ENCODE assay signal across 19 cellular contexts in the genomic region with DNA sequence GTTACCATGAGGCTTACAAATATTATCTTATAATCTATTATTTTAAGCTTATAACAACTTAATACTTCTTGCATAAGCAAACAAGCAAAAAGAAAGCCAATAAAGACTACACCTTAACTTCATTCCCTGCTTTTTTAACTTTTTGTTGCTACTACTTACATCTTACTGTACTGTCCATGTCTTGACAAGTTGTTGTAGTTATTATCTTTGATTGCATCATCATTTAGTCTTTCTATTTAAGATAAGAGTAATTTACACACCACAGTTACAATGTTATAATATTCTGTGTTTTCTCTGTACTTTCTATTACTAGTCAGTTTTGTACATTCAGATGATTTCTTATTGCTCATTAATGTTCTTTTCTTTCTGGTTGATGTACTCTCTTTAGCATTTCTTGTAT.
DNase-seq lines count a peak whose midpoint lies in the region; ATAC-seq, FAIRE-seq and TF ChIP-seq lines count a peak whose summit lies in the region.
"Had no signal": no experiment of that assay in that cellular context is flagged by ENCODE, and none has a peak within 500 bp of the region (broad histone marks: within the 10 kb centered on the region; RNA-seq: fewer than 3 reads in every experiment).

No MANE protein-coding gene starts in this region.

- DNase-seq in IMR-90 = no peak
- DNase-seq in kidney = no peak
- no peak for DNase-seq in KBM-7
- DNase-seq in stomach = no peak
- DNase-seq: 8988T; AML-193; Caco-2; Calu3; CD4-positive, alpha-beta T cell; CD8-positive, alpha-beta T cell; DMS79 treated with DMSO at 0.1 percent for 48 hours; GF-D8 had no signal

- no peak overlapping the region for H2BK20ac ChIP-seq in IMR-90 (ENCODE audit: low read depth, low read length)

- no peak overlapping the region for H2BK120ac ChIP-seq in IMR-90 (ENCODE audit: low read depth, low read length)

- H3K4me2 ChIP-seq in IMR-90 (ENCODE audit: low read depth, low read length) = no peak overlapping the region
- H3K4me2 ChIP-seq: A549; BLaER1 treated with 17β-estradiol and CSF1 and Interleukin-3, amounts not matched to agents 10 nM and 100 nM had no signal

- no peak for TF ChIP-seq CTCF in IMR-90 (conservative IDR thresholded peaks at IDR 0.05; ENCODE audit: low read depth, low read length)
- no peak for TF ChIP-seq CTCF in kidney (IDR thresholded peaks at IDR 0.05; ENCODE audit: borderline replicate concordance, extremely low read depth, insufficient read depth)
- no peak for TF ChIP-seq CTCF in stomach (IDR thresholded peaks at IDR 0.05)

- no peak overlapping the region for H2BK15ac ChIP-seq in IMR-90 (ENCODE audit: low read depth, low read length)

- in situ Hi-C loops in IMR-90 (cut with MboI; ENCODE audit: low sequenced_read_pairs) = no loop called here
- in situ Hi-C loops in KBM-7 (cut with MboI; ENCODE audit: low pct_unique_long_range_greater_than_20kb, low sequenced_read_pairs) = no loop called here

- H3K9ac ChIP-seq in IMR-90 (ENCODE audit: low read depth, low read length) = no peak overlapping the region
- H3K9ac ChIP-seq in kidney (ENCODE audit: low read length in 2 of 2) = no peak overlapping the region
- H3K9ac ChIP-seq: BLaER1 treated with 17β-estradiol and CSF1 and Interleukin-3, amounts not matched to agents 10 nM and 100 nM had no signal

- no peak overlapping the region for H2AK9ac ChIP-seq in IMR-90 (replicated peaks; ENCODE audit: low read depth, low read length, poor library complexity)

- H3K27me3 ChIP-seq in IMR-90 (ENCODE audit: control insufficient read depth, insufficient read depth, low read length) (no peaks in the 10 kb centered on the region), stomach (no peaks in the 10 kb centered on the region)

- no peak overlapping the region for H3K18ac ChIP-seq in IMR-90 (ENCODE audit: low read depth, low read length)

- POLR2A ChIA-PET in IMR-90 (lab: Charles Lee; ENCODE audit: unreplicated experiment) = no interaction called here

- no peak overlapping the region for H2AK5ac ChIP-seq in IMR-90 (ENCODE audit: low read depth, low read length)

- no peak for TF ChIP-seq EP300 in stomach (IDR thresholded peaks at IDR 0.05)

- TF ChIP-seq POLR2A in IMR-90 (IDR thresholded peaks at IDR 0.05; ENCODE audit: low read depth, low read length) (no peak), stomach (IDR thresholded peaks at IDR 0.05) (no peak)

- H3K23ac ChIP-seq in IMR-90 (ENCODE audit: low read depth, low read length) = no peak overlapping the region

- no peak overlapping the region for H2BK5ac ChIP-seq in IMR-90 (ENCODE audit: low read depth, low read length, poor library complexity, severe bottlenecking)

- intact Hi-C loops in IMR-90 (cut with micrococcal nuclease) = no loop called here
- intact Hi-C loops in kidney (cut with DNase I) = no loop called here
- intact Hi-C loops in stomach (cut with DNase I; ENCODE audit: low total_unique reads) = no loop called here

- H3K14ac ChIP-seq in IMR-90 (replicated peaks; ENCODE audit: low read depth, low read length) = no peak overlapping the region

- no peak overlapping the region for H4K8ac ChIP-seq in IMR-90 (ENCODE audit: low read depth in 2 of 2, low read length in 2 of 2)

- CTCF ChIA-PET in IMR-90 (lab: Yijun Ruan, JAX) = no interaction called here

- no peaks in the 10 kb centered on the region for H4K20me1 ChIP-seq in IMR-90 (ENCODE audit: insufficient read depth, low read length)

- no peak overlapping the region for H4K91ac ChIP-seq in IMR-90 (ENCODE audit: insufficient read depth, low read depth, low read length)

- no peak for TF ChIP-seq RAD21 in IMR-90 (IDR thresholded peaks at IDR 0.05; ENCODE audit: low read length)

- H3K4ac ChIP-seq in IMR-90 (ENCODE audit: low read depth, low read length) = no peak overlapping the region

- H3K56ac ChIP-seq in IMR-90 (ENCODE audit: extremely low read depth, insufficient read depth, low read length) = no peak overlapping the region

- no peak overlapping the region for H4K5ac ChIP-seq in IMR-90 (ENCODE audit: low read depth, low read length)

- FAIRE-seq in A204.1 (lab: Jason Lieb, UNC) (peak; percentile 37), kidney (lab: Jason Lieb, UNC) (peak; percentile 8)
- FAIRE-seq: G401.6, GM12891 had no signal

- ATAC-seq in IMR-90 (ENCODE audit: low read depth) = no peak
- ATAC-seq in HG02678 (IDR thresholded peaks at IDR 0.05; ENCODE audit: unreplicated experiment) = no peak
- ATAC-seq: A549; CD8-positive, alpha-beta T cell had no signal

- H3K4me3 ChIP-seq in IMR-90 (ENCODE audit: insufficient read depth, low read depth, low read length) = no peak overlapping the region
- H3K4me3 ChIP-seq in kidney (ENCODE audit: low read length in 2 of 2) = no peak overlapping the region
- H3K4me3 ChIP-seq in stomach = no peak overlapping the region
- H3K4me3 ChIP-seq: A549; BLaER1 treated with 17β-estradiol and CSF1 and Interleukin-3, amounts not matched to agents 10 nM and 100 nM had no signal

- H3K79me1 ChIP-seq in IMR-90 (ENCODE audit: low read depth in 1 of 2, low read length in 2 of 2) = no peaks in the 10 kb centered on the region

- no peak overlapping the region for H3K27ac ChIP-seq in IMR-90 (ENCODE audit: insufficient read depth, low read length)
- no peak overlapping the region for H3K27ac ChIP-seq in kidney (ENCODE audit: low read depth in 2 of 2, low read length in 2 of 2)
- no peak overlapping the region for H3K27ac ChIP-seq in stomach
- H3K27ac ChIP-seq: A549; BLaER1 treated with 17β-estradiol and CSF1 and Interleukin-3, amounts not matched to agents 10 nM and 100 nM; C4-2B had no signal

- H3K9me3 ChIP-seq in IMR-90 (ENCODE audit: control insufficient read depth, insufficient read depth, low read length) (no peaks in the 10 kb centered on the region), kidney (ENCODE audit: control insufficient read depth in 1 of 2, low read length in 2 of 2) (no peaks in the 10 kb centered on the region), stomach (no peaks in the 10 kb centered on the region)
- H3K9me3 ChIP-seq: A549, Caco-2 had no signal

- H3K4me1 ChIP-seq in IMR-90 (ENCODE audit: control insufficient read depth, insufficient read depth, low read length) (no peaks in the 10 kb centered on the region), kidney (ENCODE audit: control insufficient read depth in 1 of 2, insufficient read depth in 1 of 2, low read depth in 1 of 2, low read length in 2 of 2) (no peaks in the 10 kb centered on the region), stomach (no peaks in the 10 kb centered on the region)
- H3K4me1 ChIP-seq: A549, Caco-2 had no signal

- dilution Hi-C loops in IMR-90 (cut with HindIII; ENCODE audit: low sequenced_read_pairs, unreplicated experiment) = no loop called here

- no peaks in the 10 kb centered on the region for H3K9me1 ChIP-seq in IMR-90 (ENCODE audit: insufficient read depth, low read length)

- no peak overlapping the region for H2AFZ ChIP-seq in IMR-90 (replicated peaks; ENCODE audit: low read length, poor library complexity)

- H3K36me3 ChIP-seq in IMR-90 (ENCODE audit: control insufficient read depth, insufficient read depth, low read length) (no peaks in the 10 kb centered on the region), kidney (ENCODE audit: control insufficient read depth in 1 of 2, insufficient read depth in 2 of 2, low read length in 2 of 2) (no peaks in the 10 kb centered on the region), stomach (no peaks in the 10 kb centered on the region)
- H3K36me3 ChIP-seq: BLaER1 treated with 17β-estradiol and CSF1 and Interleukin-3, amounts not matched to agents 10 nM and 100 nM had no signal

- no TSS peak for BruUV-seq in IMR-90 (replicated peaks; lab: Mats Ljungman, UMichigan)

TF ChIP-seq in IMR-90, 13 proteins besides CTCF, POLR2A, EP300 and RAD21:
- TF ChIP-seq BHLHE40 (IDR thresholded peaks at IDR 0.05; ENCODE audit: low read depth, low read length) = no peak
- no peak for TF ChIP-seq RFX5 (IDR thresholded peaks at IDR 0.05; ENCODE audit: low read depth, low read length)
- TF ChIP-seq NFE2L2 (IDR thresholded peaks at IDR 0.05; ENCODE audit: low read depth, low read length) = no peak
- TF ChIP-seq, protein P1, sequence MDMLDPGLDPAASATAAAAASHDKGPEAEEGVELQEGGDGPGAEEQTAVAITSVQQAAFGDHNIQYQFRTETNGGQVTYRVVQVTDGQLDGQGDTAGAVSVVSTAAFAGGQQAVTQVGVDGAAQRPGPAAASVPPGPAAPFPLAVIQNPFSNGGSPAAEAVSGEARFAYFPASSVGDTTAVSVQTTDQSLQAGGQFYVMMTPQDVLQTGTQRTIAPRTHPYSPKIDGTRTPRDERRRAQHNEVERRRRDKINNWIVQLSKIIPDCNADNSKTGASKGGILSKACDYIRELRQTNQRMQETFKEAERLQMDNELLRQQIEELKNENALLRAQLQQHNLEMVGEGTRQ (IDR thresholded peaks at IDR 0.05; ENCODE audit: low read depth, low read length) = no peak
- TF ChIP-seq CEBPB (IDR thresholded peaks at IDR 0.05; ENCODE audit: low read depth, low read length) = peak; percentile 61
